ENCODE assay signal across 20 cellular contexts in genomic region chr10:10821926-10822325, GRCh38.
DNase-seq lines count a peak whose midpoint lies in the region; ATAC-seq and TF ChIP-seq lines count a peak whose summit lies in the region.
"Had no signal": no experiment of that assay in that cellular context is flagged by ENCODE, and none has a peak within 500 bp of the region (broad histone marks: within the 10 kb centered on the region; RNA-seq: fewer than 3 reads in every experiment).

No MANE protein-coding gene starts in this region.

- ATAC-seq in gastroesophageal sphincter = no peak
- ATAC-seq in stimulated activated effector memory CD8-positive, alpha-beta T cell treated with anti-CD3 and anti-CD28 coated beads, Interleukin-12 subunit alpha, Interleukin-12 subunit beta, amount 100 ng/mL, for 72 hours = peak; percentile 16
- no peak for ATAC-seq in activated naive CD4-positive, alpha-beta T cell treated with anti-CD3 and anti-CD28 coated beads, Interleukin-2, amount 50 U/mL, for 72 hours
- ATAC-seq: activated CD4-positive, CD25-positive, alpha-beta regulatory T cell treated with anti-CD3 and anti-CD28 coated beads, Interleukin-2, amount 50 U/mL, for 24 hours; activated CD8-positive, alpha-beta T cell treated with anti-CD3 and anti-CD28 coated beads for 36 hours; activated naive CD8-positive, alpha-beta T cell treated with anti-CD3 and anti-CD28 coated beads, Interleukin-2, amount 50 U/mL, for 24 hours; body of pancreas had no signal

- no peaks in the 10 kb centered on the region for H3K4me1 Mint-ChIP-seq in stimulated activated effector memory CD8-positive, alpha-beta T cell treated with anti-CD3 and anti-CD28 coated beads, Interleukin-12 subunit alpha, Interleukin-12 subunit beta, amount 100 ng/mL, for 72 hours
- H3K4me1 Mint-ChIP-seq: activated naive CD8-positive, alpha-beta T cell treated with anti-CD3 and anti-CD28 coated beads, Interleukin-2, amount 50 U/mL, for 24 hours had no signal

- TF ChIP-seq POLR2A in gastroesophageal sphincter (IDR thresholded peaks at IDR 0.05) = no peak

- H3K9me3 Mint-ChIP-seq in stimulated activated effector memory CD8-positive, alpha-beta T cell treated with anti-CD3 and anti-CD28 coated beads, Interleukin-12 subunit alpha, Interleukin-12 subunit beta, amount 100 ng/mL, for 72 hours = peaks cover 4% of the 10 kb centered on the region
- H3K9me3 Mint-ChIP-seq in activated naive CD4-positive, alpha-beta T cell treated with anti-CD3 and anti-CD28 coated beads, Interleukin-2, amount 50 U/mL, for 72 hours = peaks cover 5% of the 10 kb centered on the region in 2 donors
- H3K9me3 Mint-ChIP-seq: activated CD8-positive, alpha-beta T cell treated with anti-CD3 and anti-CD28 coated beads for 36 hours had no signal

- no peaks in the 10 kb centered on the region for H3K36me3 Mint-ChIP-seq in stimulated activated effector memory CD8-positive, alpha-beta T cell treated with anti-CD3 and anti-CD28 coated beads, Interleukin-12 subunit alpha, Interleukin-12 subunit beta, amount 100 ng/mL, for 72 hours
- H3K36me3 Mint-ChIP-seq in activated naive CD4-positive, alpha-beta T cell treated with anti-CD3 and anti-CD28 coated beads, Interleukin-2, amount 50 U/mL, for 72 hours = no peaks in the 10 kb centered on the region

- no peak overlapping the region for H3K27ac Mint-ChIP-seq in stimulated activated effector memory CD8-positive, alpha-beta T cell treated with anti-CD3 and anti-CD28 coated beads, Interleukin-12 subunit alpha, Interleukin-12 subunit beta, amount 100 ng/mL, for 72 hours
- no peak overlapping the region for H3K27ac Mint-ChIP-seq in activated naive CD4-positive, alpha-beta T cell treated with anti-CD3 and anti-CD28 coated beads, Interleukin-2, amount 50 U/mL, for 72 hours
- H3K27ac Mint-ChIP-seq: activated CD8-positive, alpha-beta T cell treated with anti-CD3 and anti-CD28 coated beads for 36 hours; activated naive CD8-positive, alpha-beta T cell treated with anti-CD3 and anti-CD28 coated beads, Interleukin-2, amount 50 U/mL, for 24 hours; CD4-positive, alpha-beta T cell had no signal

- H3K4me1 ChIP-seq in gastroesophageal sphincter = peaks cover 7 to 52% (median 14%) of the 10 kb centered on the region in 3 donors
- H3K4me1 ChIP-seq: body of pancreas had no signal

- TF ChIP-seq CTCF in GM12865 (IDR thresholded peaks at IDR 0.05; ENCODE audit: insufficient read depth, low read depth, low read length, missing control alignments) = no peak
- no peak for TF ChIP-seq CTCF in gastroesophageal sphincter (IDR thresholded peaks at IDR 0.05)

- H3K27me3 ChIP-seq in gastroesophageal sphincter = no peaks in the 10 kb centered on the region
- H3K27me3 ChIP-seq: body of pancreas had no signal

- H3K36me3 ChIP-seq in gastroesophageal sphincter = no peaks in the 10 kb centered on the region

- 51% methylated on average over 3 of the region's 6 CpGs; no CpG with 5 or more reads in 1 of the 2 donors for WGBS in gastroesophageal sphincter (ENCODE audit: low coverage in 1 of 2), 2 donors

- H3K27ac ChIP-seq in gastroesophageal sphincter = peak overlapping the region; percentile 25 to 79 (median 72)
- H3K27ac ChIP-seq: body of pancreas had no signal

- no peak overlapping the region for H3K4me3 ChIP-seq in GM12865 (ENCODE audit: low read depth, low read length)
- H3K4me3 ChIP-seq in gastroesophageal sphincter = no peak overlapping the region
- H3K4me3 ChIP-seq: body of pancreas, smooth muscle cell had no signal

- peak; percentile 10 for DNase-seq in GM12865 (ENCODE audit: low read depth)
- peak; percentile 0 for DNase-seq in NCI-H345 treated with DMSO at 0.1 percent for 48 hours (lab: John Stamatoyannopoulos, UW; ENCODE audit: unreplicated experiment)
- DNase-seq in stimulated activated effector memory CD8-positive, alpha-beta T cell treated with anti-CD3 and anti-CD28 coated beads, Interleukin-12 subunit alpha, Interleukin-12 subunit beta, amount 100 ng/mL, for 72 hours (ENCODE audit: low spot score in 2 of 2) = no peak
- DNase-seq in NCI-H1930 (lab: John Stamatoyannopoulos, UW) = no peak
- DNase-seq in activated naive CD4-positive, alpha-beta T cell treated with anti-CD3 and anti-CD28 coated beads, Interleukin-2, amount 50 U/mL, for 72 hours (ENCODE audit: low spot score in 2 of 2) = no peak
- no peak for DNase-seq in activated effector memory CD4-positive, alpha-beta T cell treated with Interleukin-2 at 50 U/mL for 16 hours
- DNase-seq: activated CD8-positive, alpha-beta T cell treated with anti-CD3 and anti-CD28 coated beads for 36 hours; activated gamma-delta T cell; activated naive CD8-positive, alpha-beta T cell treated with anti-CD3 and anti-CD28 coated beads, Interleukin-2, amount 50 U/mL, for 24 hours; body of pancreas; CD4-positive, alpha-beta T cell; effector CD8-positive, alpha-beta T cell; foreskin melanocyte; hypothalamus; NCI-H1694; NCI-H69; nucleus accumbens had no signal

- no peaks in the 10 kb centered on the region for H3K9me3 ChIP-seq in gastroesophageal sphincter
- H3K9me3 ChIP-seq: body of pancreas had no signal

- TF ChIP-seq EP300 in gastroesophageal sphincter (IDR thresholded peaks at IDR 0.05) = no peak

- H3K4me3 Mint-ChIP-seq in stimulated activated effector memory CD8-positive, alpha-beta T cell treated with anti-CD3 and anti-CD28 coated beads, Interleukin-12 subunit alpha, Interleukin-12 subunit beta, amount 100 ng/mL, for 72 hours = no peak overlapping the region
- H3K4me3 Mint-ChIP-seq: activated CD8-positive, alpha-beta T cell treated with anti-CD3 and anti-CD28 coated beads for 36 hours; activated naive CD8-positive, alpha-beta T cell treated with anti-CD3 and anti-CD28 coated beads, Interleukin-2, amount 50 U/mL, for 24 hours; CD4-positive, alpha-beta T cell had no signal

Comparison
In these comparisons a context has a peak if more than half of its experiments do, and no peak if none do; other contexts are left out.
1. DNase-seq: peak in GM12865 (single experiment) and NCI-H345 treated with DMSO at 0.1 percent for 48 hours (single experiment); none in stimulated activated effector memory CD8-positive, alpha-beta T cell treated with anti-CD3 and anti-CD28 coated beads, Interleukin-12 subunit alpha, Interleukin-12 subunit beta, amount 100 ng/mL, for 72 hours (0 of 2), NCI-H1930 (0 of 2), activated naive CD4-positive, alpha-beta T cell treated with anti-CD3 and anti-CD28 coated beads, Interleukin-2, amount 50 U/mL, for 72 hours (0 of 2) and activated effector memory CD4-positive, alpha-beta T cell treated with Interleukin-2 at 50 U/mL for 16 hours (single experiment).